In genomic region chr16:27982184-27982583, GRCh38 we compare ENCODE assay signal across 23 cellular contexts.
DNase-seq lines count a peak whose midpoint lies in the region; ATAC-seq, FAIRE-seq and TF ChIP-seq lines count a peak whose summit lies in the region.
"Had no signal": no experiment of that assay in that cellular context is flagged by ENCODE, and none has a peak within 500 bp of the region (broad histone marks: within the 10 kb centered on the region; RNA-seq: fewer than 3 reads in every experiment).

No MANE protein-coding gene starts in this region.

- in situ Hi-C loops in Caki2 (cut with HindIII; ENCODE audit: low pct_unique_long_range_greater_than_20kb, low sequenced_read_pairs) = no loop called here

- ATAC-seq in A549 (no peak), WTC11 (no peak), T-helper 17 cell (no peak)
- ATAC-seq: activated T-cell treated with anti-CD3 and anti-CD28 coated beads, Interleukin-2, amount 50 U/mL, for 4 hours; left colon; stimulated activated naive CD8-positive, alpha-beta T cell treated with anti-CD3 and anti-CD28 coated beads, Interleukin-15, Interleukin-2, amounts not matched to agents 100 U/mL and 50 U/mL, for 24 hours had no signal

- intact Hi-C loops in thyroid gland (cut with DNase I) = no loop called here

- TF ChIP-seq POLR2A in A549 (IDR thresholded peaks at IDR 0.05; ENCODE audit: low read length) (no peak), thyroid gland (IDR thresholded peaks at IDR 0.05) (no peak)

- TF ChIP-seq CTCF in A549 (IDR thresholded peaks at IDR 0.05) (no peak), WTC11 (IDR thresholded peaks at IDR 0.05) (no peak), thyroid gland (IDR thresholded peaks at IDR 0.05) (no peak)

- H3K4me1 ChIP-seq in A549 (no peaks in the 10 kb centered on the region), thyroid gland (peaks cover 4 to 7% of the 10 kb centered on the region in 2 donors)

- WGBS in A549 (ENCODE audit: missing lambda C conversion rate) = 32% methylated on average over 5 of the region's 5 CpGs
- 68 to 83% methylated on average over 5 of the region's 5 CpGs for WGBS in thyroid gland, 2 donors

- H3K27me3 ChIP-seq in thyroid gland = no peaks in the 10 kb centered on the region
- H3K27me3 ChIP-seq: ascending aorta, tibial artery had no signal

- POLR2A ChIA-PET in A549 (lab: Yijun Ruan, JAX) = no interaction called here
- POLR2A ChIA-PET in WTC11 (lab: Charles Lee) = no interaction called here

- H3K4me2 ChIP-seq in A549 = no peak overlapping the region

- no peak for FAIRE-seq in A549 (lab: Jason Lieb, UNC)
- FAIRE-seq: GM12891, GM19239, RCC 7860 had no signal

- H3K4me3 ChIP-seq in A549 (no peak overlapping the region), thyroid gland (replicated peaks in 1 of 3) (no peak overlapping the region)
- H3K4me3 ChIP-seq: ascending aorta, tibial artery had no signal

- CTCF ChIA-PET in A549 (lab: Yijun Ruan, JAX) (interaction anchor here (1.0 to 4.4 kb wide), 4 partner anchors 8 to 334 kb away, joined by 3 to 15 read pairs (median 9); no protein-coding TSS in a partner anchor), WTC11 (lab: Charles Lee) (interaction anchor here (1.5 to 1.6 kb wide), 2 partner anchors 9 to 88 kb away, joined by 5 to 10 read pairs; no protein-coding TSS in a partner anchor)

- no peaks in the 10 kb centered on the region for H3K36me3 Mint-ChIP-seq in WTC11
- no peaks in the 10 kb centered on the region for H3K36me3 Mint-ChIP-seq in T-helper 17 cell (ENCODE audit: low read depth)
- H3K36me3 Mint-ChIP-seq: activated naive CD4-positive, alpha-beta T cell treated with anti-CD3 and anti-CD28 coated beads, Interleukin-2, amount 50 U/mL, for 24 hours had no signal

- H3K4me1 Mint-ChIP-seq in WTC11 (no peaks in the 10 kb centered on the region), T-helper 17 cell (no peaks in the 10 kb centered on the region)
- H3K4me1 Mint-ChIP-seq: activated naive CD4-positive, alpha-beta T cell treated with anti-CD3 and anti-CD28 coated beads, Interleukin-2, amount 50 U/mL, for 24 hours; central memory CD8-positive, alpha-beta T cell had no signal

- H3K4me3 Mint-ChIP-seq in WTC11 (no peak overlapping the region), T-helper 17 cell (no peak overlapping the region)
- H3K4me3 Mint-ChIP-seq: activated naive CD4-positive, alpha-beta T cell treated with anti-CD3 and anti-CD28 coated beads, Interleukin-2, amount 50 U/mL, for 24 hours; activated T-cell treated with anti-CD3 and anti-CD28 coated beads, Interleukin-2, amount 50 U/mL, for 4 hours; CD4-positive, alpha-beta T cell; central memory CD8-positive, alpha-beta T cell; memory B cell had no signal

- H3K27ac Mint-ChIP-seq in WTC11 (no peak overlapping the region), T-helper 17 cell (no peak overlapping the region)
- H3K27ac Mint-ChIP-seq: activated naive CD4-positive, alpha-beta T cell treated with anti-CD3 and anti-CD28 coated beads, Interleukin-2, amount 50 U/mL, for 24 hours; CD4-positive, alpha-beta T cell; memory B cell had no signal

- H3K9me3 ChIP-seq in A549 (no peaks in the 10 kb centered on the region; the same call in 2 of the 3 replicates), T-helper 17 cell (ENCODE audit: control insufficient read depth, low read length, poor library complexity, severe bottlenecking) (no peaks in the 10 kb centered on the region), thyroid gland (no peaks in the 10 kb centered on the region)
- H3K9me3 ChIP-seq: ascending aorta, tibial artery had no signal

- H3K27me3 Mint-ChIP-seq in WTC11 (ENCODE audit: low read depth) (no peaks in the 10 kb centered on the region; the same call in none of the 2 replicates), T-helper 17 cell (peaks cover 12% of the 10 kb centered on the region)

- no peak for TF ChIP-seq RAD21 in A549 (conservative IDR thresholded peaks at IDR 0.05 in 1 of 2, IDR thresholded peaks at IDR 0.05 in 1 of 2)

- no peak overlapping the region for H3K27ac ChIP-seq in A549
- no peak overlapping the region for H3K27ac ChIP-seq in thyroid gland
- H3K27ac ChIP-seq: tibial artery had no signal

- no peaks in the 10 kb centered on the region for H3K36me3 ChIP-seq in thyroid gland
- H3K36me3 ChIP-seq: ascending aorta, tibial artery had no signal

- no peak for TF ChIP-seq EP300 in A549 (IDR thresholded peaks at IDR 0.05)

- DNase-seq in A549 (ENCODE audit: low read depth in 1 of 2, low spot score in 1 of 2) (peak in 1 of 2 experiments; percentile 40), Caki2 (ENCODE audit: low read depth) (peak; percentile 7), NAMALWA (ENCODE audit: low spot score) (peak; percentile 20), WTC11 (ENCODE audit: low spot score) (no peak), T-helper 17 cell (no peak), dermis blood vessel endothelial cell (no peak), thyroid gland (no peak)
- DNase-seq: activated CD4-positive, CD25-positive, alpha-beta regulatory T cell; activated T-cell treated with anti-CD3 and anti-CD28 coated beads, Interleukin-2, amount 50 U/mL, for 4 hours; CD4-positive, alpha-beta T cell; DMS53; NCI-H1436; stimulated activated CD4-positive, alpha-beta T cell treated with anti-CD3 and anti-CD28 coated beads, Interleukin-4, amount 100 ng/mL, for 4 hours; stimulated activated naive CD8-positive, alpha-beta T cell treated with anti-CD3 and anti-CD28 coated beads, Interleukin-15, Interleukin-2, amounts not matched to agents 100 U/mL and 50 U/mL, for 24 hours had no signal

- peaks cover 8% of the 10 kb centered on the region for H3K9me3 Mint-ChIP-seq in WTC11
- H3K9me3 Mint-ChIP-seq: activated naive CD4-positive, alpha-beta T cell treated with anti-CD3 and anti-CD28 coated beads, Interleukin-2, amount 50 U/mL, for 24 hours; CD4-positive, alpha-beta T cell; central memory CD8-positive, alpha-beta T cell; memory B cell had no signal

TF ChIP-seq in A549, 52 proteins besides CTCF, POLR2A, EP300 and RAD21:
- TF ChIP-seq MAX (IDR thresholded peaks at IDR 0.05) (no peak), USF2 (IDR thresholded peaks at IDR 0.05) (peak; percentile 88), TFCP2L1 (CRISPR knock-in tag; IDR thresholded peaks at IDR 0.05) (no peak), ESRRA (IDR thresholded peaks at IDR 0.05; ENCODE audit: borderline replicate concordance, low read length) (no peak)
TF ChIP-seq in A549: peak in this region for 1.

TF ChIP-seq in WTC11, 78 proteins besides CTCF, POLR2A, EP300 and RAD21:
- no peak for TF ChIP-seq ZNF532 (CRISPR knock-in tag; IDR thresholded peaks at IDR 0.05; ENCODE audit: borderline replicate concordance)
- TF ChIP-seq, protein P1, sequence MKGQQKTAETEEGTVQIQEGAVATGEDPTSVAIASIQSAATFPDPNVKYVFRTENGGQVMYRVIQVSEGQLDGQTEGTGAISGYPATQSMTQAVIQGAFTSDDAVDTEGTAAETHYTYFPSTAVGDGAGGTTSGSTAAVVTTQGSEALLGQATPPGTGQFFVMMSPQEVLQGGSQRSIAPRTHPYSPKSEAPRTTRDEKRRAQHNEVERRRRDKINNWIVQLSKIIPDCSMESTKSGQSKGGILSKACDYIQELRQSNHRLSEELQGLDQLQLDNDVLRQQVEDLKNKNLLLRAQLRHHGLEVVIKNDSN (CRISPR knock-in tag; IDR thresholded peaks at IDR 0.05) = peak; percentile 94
- TF ChIP-seq USF2 (CRISPR knock-in tag; IDR thresholded peaks at IDR 0.05) = peak; percentile 93

Comparison
In these comparisons a context has a peak if more than half of its experiments do, and no peak if none do; other contexts are left out.
1. DNase-seq: peak in Caki2 (single experiment) and NAMALWA (single experiment); none in WTC11 (single experiment), T-helper 17 cell (0 of 3), dermis blood vessel endothelial cell (single experiment) and thyroid gland (0 of 2).
2. Of the 8 proteins assayed by ChIP-seq in both WTC11 and A549: peak only in WTC11: none; only in A549: none; in both: USF2; in neither: 7.